8 cellular contexts compared by ENCODE assay signal in the genomic region with DNA sequence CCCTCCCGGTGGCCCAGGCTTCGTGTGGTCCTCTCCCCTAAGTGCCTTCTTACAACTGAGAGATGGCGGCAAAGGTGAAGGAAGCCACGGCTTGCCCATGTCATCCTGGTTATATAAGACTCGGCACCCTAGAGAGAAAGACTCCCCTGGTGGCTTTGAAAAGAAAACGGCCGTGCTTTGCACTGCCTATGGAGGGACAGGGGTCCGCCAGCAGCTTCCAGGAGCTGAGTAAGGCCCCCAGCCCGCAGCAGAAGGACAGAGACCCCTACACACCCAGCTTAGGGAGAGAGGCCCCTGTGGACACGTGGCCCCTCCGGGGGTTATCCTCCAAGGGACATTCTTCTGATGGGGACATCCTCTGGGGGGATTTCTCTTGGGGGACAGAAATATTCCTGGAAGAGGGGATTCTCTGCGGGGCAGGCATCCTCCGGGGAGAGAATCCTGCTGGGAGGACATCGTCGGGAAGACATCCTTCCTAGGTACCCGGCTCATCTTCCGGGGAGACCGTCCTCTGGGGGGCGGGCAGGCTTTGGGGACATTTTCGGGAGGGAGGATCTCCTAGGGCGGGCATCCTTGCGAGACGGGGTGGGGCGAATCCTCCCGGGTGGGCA. TPM values are rescaled to one million over a fixed set of nuclear protein-coding genes. Genes with fewer than 3 reads are reported as not detected.
A peak's percentile ranks its signal among the peaks of the same experiment; 100 is the strongest.
DNase-seq lines count a peak whose midpoint lies in the region; ATAC-seq and TF ChIP-seq lines count a peak whose summit lies in the region.

No MANE protein-coding gene starts in this region.

- DNase-seq in body of pancreas, result no peak
- no peak for DNase-seq in cortex of kidney (lab: John Stamatoyannopoulos, UW)
- no peak for DNase-seq in DMS 273 treated with DMSO at 0.1 percent for 48 hours (lab: John Stamatoyannopoulos, UW)
- no peak for DNase-seq in KG1 (lab: John Stamatoyannopoulos, UW)

- H3K27ac ChIP-seq in DOHH2 (ENCODE audit: low read depth, low read length) (peak overlapping the region; percentile 15), HUES6 (ENCODE audit: low read depth, low read length) (no peak overlapping the region), body of pancreas (peak overlapping the region in 3 of 4 donors; percentile 13 to 81 (median 75))

- H3K9me2 ChIP-seq in DOHH2 (replicated peaks; ENCODE audit: control insufficient read depth, low read length), result no peaks in the 10 kb centered on the region

- no peak for TF ChIP-seq POLR2A in body of pancreas (IDR thresholded peaks at IDR 0.05)

- TF ChIP-seq CTCF in DOHH2 (IDR thresholded peaks at IDR 0.05; ENCODE audit: low read depth, low read length, poor library complexity, severe bottlenecking) (peak; percentile 39), body of pancreas (IDR thresholded peaks at IDR 0.05) (no peak)

- ATAC-seq in body of pancreas (no peak), GM19467 (IDR thresholded peaks at IDR 0.05; ENCODE audit: unreplicated experiment) (no peak)

- no peaks in the 10 kb centered on the region for H3K9me3 ChIP-seq in DOHH2 (ENCODE audit: control insufficient read depth, insufficient read depth, low read length)
- no peaks in the 10 kb centered on the region for H3K9me3 ChIP-seq in HUES6 (ENCODE audit: control insufficient read depth, insufficient read depth, low read depth, low read length)
- no peaks in the 10 kb centered on the region for H3K9me3 ChIP-seq in body of pancreas
- no peaks in the 10 kb centered on the region for H3K9me3 ChIP-seq in mucosa of stomach (ENCODE audit: control insufficient read depth, low read length)

- no peak overlapping the region for H3K9ac ChIP-seq in HUES6 (ENCODE audit: low read length)
- peak overlapping the region; percentile 39 for H3K9ac ChIP-seq in mucosa of stomach (ENCODE audit: low read length)

- H3K4me1 ChIP-seq in DOHH2 (ENCODE audit: control insufficient read depth, low read length), result peaks cover 33% of the 10 kb centered on the region
- peaks cover 11% of the 10 kb centered on the region for H3K4me1 ChIP-seq in HUES6 (ENCODE audit: control insufficient read depth, insufficient read depth, low read length)
- H3K4me1 ChIP-seq in body of pancreas, result peaks cover 24% of the 10 kb centered on the region
- peaks cover 29% of the 10 kb centered on the region for H3K4me1 ChIP-seq in mucosa of stomach (ENCODE audit: control insufficient read depth, insufficient read depth, low read length)

- peak overlapping the region; percentile 70 for H3K4me2 ChIP-seq in DOHH2 (ENCODE audit: low read length)

- peaks cover 55% of the 10 kb centered on the region for H3K36me3 ChIP-seq in DOHH2 (ENCODE audit: control insufficient read depth, low read length)
- peaks cover 28% of the 10 kb centered on the region for H3K36me3 ChIP-seq in HUES6 (ENCODE audit: control insufficient read depth, insufficient read depth, low read length)
- peaks cover 1 to 8% of the 10 kb centered on the region in 2 donors for H3K36me3 ChIP-seq in body of pancreas (replicated peaks in 1 of 2; ENCODE audit: insufficient read depth in 1 of 2, low read depth in 2 of 2)
- H3K36me3 ChIP-seq in mucosa of stomach (ENCODE audit: control insufficient read depth, insufficient read depth, low read length), result no peaks in the 10 kb centered on the region

- H3K27me3 ChIP-seq in DOHH2 (ENCODE audit: control insufficient read depth, low read length) (no peaks in the 10 kb centered on the region), HUES6 (ENCODE audit: control insufficient read depth, insufficient read depth, low read length) (no peaks in the 10 kb centered on the region), body of pancreas (no peaks in the 10 kb centered on the region), mucosa of stomach (ENCODE audit: control insufficient read depth, insufficient read depth, low read length) (no peaks in the 10 kb centered on the region)

- H3F3A ChIP-seq in DOHH2 (ENCODE audit: control insufficient read depth, insufficient read depth), result peaks cover 5% of the 10 kb centered on the region; the same call in 1 of the 2 replicates

- H4K20me1 ChIP-seq in DOHH2 (ENCODE audit: control insufficient read depth, insufficient read depth, low read depth, low read length), result peaks cover 12% of the 10 kb centered on the region

- 22 to 28% methylated on average over 15 to 25 of the region's 25 CpGs for WGBS in body of pancreas, 2 donors

- H3K4me3 ChIP-seq in DOHH2 (ENCODE audit: low read length), result peak overlapping the region; percentile 79
- H3K4me3 ChIP-seq in HUES6 (ENCODE audit: low read depth, low read length), result peak overlapping the region; percentile 51
- peak overlapping the region; percentile 88 to 93 for H3K4me3 ChIP-seq in body of pancreas
- no peak overlapping the region for H3K4me3 ChIP-seq in mucosa of stomach (ENCODE audit: low read length)

- peaks cover 40% of the 10 kb centered on the region for H3K79me2 ChIP-seq in DOHH2 (ENCODE audit: control insufficient read depth, low read length)

- intact Hi-C loops in body of pancreas (cut with DNase I), result no loop called here

RNA-seq across cellular contexts. Expression of gene OGFR, which starts 0.5 kb away (rescaled TPM):
- total RNA-seq in body of pancreas, result 10 to 100 TPM; 46.4 to 47.8 TPM

RNA-seq across cellular contexts. Expression of gene MRGBP, which starts 7.9 kb away (rescaled TPM):
- total RNA-seq in body of pancreas, result 10 to 100 TPM in 1 of 2 donors, 1 to 10 TPM in 1; 7.0 to 10.2 TPM

RNA-seq across cellular contexts. Expression of gene COL9A3, which starts 12.7 kb away (rescaled TPM):
- 10 to 100 TPM; 25.2 to 69.5 TPM for total RNA-seq in body of pancreas

RNA-seq across cellular contexts. Expression of gene TCFL5, which starts 57.5 kb away (rescaled TPM):
- 1 to 10 TPM; 2.0 to 7.5 TPM for total RNA-seq in body of pancreas
